Comparison of ENCODE assay signal across 26 cellular contexts in genomic region chr2:117607202-117607601, GRCh38.
"Had no signal": no experiment of that assay in that cellular context is flagged by ENCODE, and none has a peak within 500 bp of the region (broad histone marks: within the 10 kb centered on the region; RNA-seq: fewer than 3 reads in every experiment).

No MANE protein-coding gene starts in this region.

- H3K27ac ChIP-seq: colonic mucosa, esophagus squamous epithelium, gastrocnemius medialis, heart right ventricle, left lung, lower lobe of right lung had no signal

- FAIRE-seq: endometrium, islet of Langerhans, keratinocyte had no signal

- H3K36me3 ChIP-seq: colonic mucosa, esophagus squamous epithelium, gastrocnemius medialis, heart right ventricle, left lung, lower lobe of right lung had no signal

- H3K4me3 ChIP-seq: colonic mucosa, esophagus squamous epithelium, gastrocnemius medialis, heart right ventricle, left lung, lower lobe of right lung, mucosa of descending colon had no signal

- H3K4me3 Mint-ChIP-seq: dendritic cell treated with granulocyte-macrophage colony-stimulating factor and Interleukin-4, amounts not matched to agents 40 ng/mL and 50 ng/mL, for 4 days; effector memory CD8-positive, alpha-beta T cell; endodermal cell; mesothelial cell of epicardium; naive B cell; naive thymus-derived CD8-positive, alpha-beta T cell had no signal

- H3K27me3 ChIP-seq: colonic mucosa, esophagus squamous epithelium, gastrocnemius medialis, heart right ventricle, left lung had no signal

- H3K9me3 Mint-ChIP-seq: endodermal cell, mesothelial cell of epicardium had no signal

- H3K4me1 Mint-ChIP-seq: naive B cell had no signal

- H3K9me3 ChIP-seq: colonic mucosa, esophagus squamous epithelium, gastrocnemius medialis, heart right ventricle, left lung, lower lobe of right lung, mucosa of descending colon had no signal

- H3K27ac Mint-ChIP-seq: dendritic cell treated with granulocyte-macrophage colony-stimulating factor and Interleukin-4, amounts not matched to agents 40 ng/mL and 50 ng/mL, for 4 days; effector memory CD8-positive, alpha-beta T cell; endodermal cell; mesothelial cell of epicardium; naive B cell; naive thymus-derived CD8-positive, alpha-beta T cell had no signal

- H3K27me3 Mint-ChIP-seq: dendritic cell treated with granulocyte-macrophage colony-stimulating factor and Interleukin-4, amounts not matched to agents 40 ng/mL and 50 ng/mL, for 4 days; effector memory CD8-positive, alpha-beta T cell; naive B cell had no signal

- H3K36me3 Mint-ChIP-seq: mesothelial cell of epicardium; naive B cell; naive thymus-derived CD8-positive, alpha-beta T cell had no signal

- ATAC-seq: effector memory CD8-positive, alpha-beta T cell; gastrocnemius medialis; heart right ventricle; left cardiac atrium; left lung; left ventricle myocardium superior; lower lobe of right lung; mucosa of descending colon; naive thymus-derived CD8-positive, alpha-beta T cell had no signal

- H3K4me1 ChIP-seq: colonic mucosa, esophagus squamous epithelium, gastrocnemius medialis, heart right ventricle, left lung, lower lobe of right lung had no signal

- DNase-seq: colonic mucosa; cortex of kidney; effector CD8-positive, alpha-beta T cell; effector memory CD8-positive, alpha-beta T cell; endodermal cell; esophagus squamous epithelium; foreskin fibroblast; foreskin melanocyte; gastrocnemius medialis; glutamatergic neuron; head of caudate nucleus; heart right ventricle; hippocampal formation; left cardiac atrium; left lung; left ventricle myocardium superior; lower lobe of right lung; mesenchymal stem cell; mucosa of descending colon; naive B cell; naive thymus-derived CD8-positive, alpha-beta T cell had no signal
